ENCODE assay signal across 8 cellular contexts in genomic region chr3:4750306-4751056, GRCh38.
DNase-seq lines count a peak whose midpoint lies in the region; ATAC-seq and TF ChIP-seq lines count a peak whose summit lies in the region.

No MANE protein-coding gene starts in this region.

- H3K27ac ChIP-seq in Panc1 (ENCODE audit: low read length) (peak overlapping the region; percentile 29; the same call in 1 of the 2 replicates), dorsolateral prefrontal cortex (peak overlapping the region in 58 of 59 donors; percentile 51 to 97 (median 82)), muscle layer of duodenum (ENCODE audit: low read length) (peak overlapping the region; percentile 83), Karpas-422 (ENCODE audit: low read length) (no peak overlapping the region)

- H3K9me2 ChIP-seq in Karpas-422 (replicated peaks; ENCODE audit: insufficient read depth, low read length): no peaks in the 10 kb centered on the region

- CTCF ChIA-PET in Panc1 (lab: Charles Lee): no interaction called here

- H3K36me3 ChIP-seq in Panc1 (ENCODE audit: control insufficient read depth, insufficient read depth, low read length) (no peaks in the 10 kb centered on the region), muscle layer of duodenum (ENCODE audit: control insufficient read depth in 1 of 2, insufficient read depth in 2 of 2, low read length in 2 of 2) (peaks cover 3 to 4% of the 10 kb centered on the region in 2 donors), Karpas-422 (ENCODE audit: insufficient read depth, low read length) (no peaks in the 10 kb centered on the region)

- no peak overlapping the region for H3K4me3 ChIP-seq in AG09309 (ENCODE audit: control insufficient read depth, low read depth, low read length)
- no peak overlapping the region for H3K4me3 ChIP-seq in Panc1 (ENCODE audit: low read depth in 2 of 2, low read length in 2 of 2)
- H3K4me3 ChIP-seq in dorsolateral prefrontal cortex: peak overlapping the region in 1 of 59 donors; percentile 16
- H3K4me3 ChIP-seq in muscle layer of duodenum (ENCODE audit: low read depth in 1 of 2, low read length in 2 of 2): no peak overlapping the region
- no peak overlapping the region for H3K4me3 ChIP-seq in Karpas-422 (ENCODE audit: low read length)

- H3K9me3 ChIP-seq in Panc1 (ENCODE audit: control insufficient read depth, insufficient read depth, low read depth, low read length) (no peaks in the 10 kb centered on the region), muscle layer of duodenum (ENCODE audit: control insufficient read depth in 1 of 2, low read length in 2 of 2) (no peaks in the 10 kb centered on the region), Karpas-422 (ENCODE audit: low read length) (no peaks in the 10 kb centered on the region)

- POLR2A ChIA-PET in Panc1 (lab: Charles Lee): interaction anchor here (0.6 to 0.9 kb wide), 2 partner anchors 30 to 117 kb away, joined by 4 to 15 read pairs; no protein-coding TSS in a partner anchor

- intact Hi-C loops in Panc1 (cut with micrococcal nuclease; ENCODE audit: unreplicated experiment) (no loop called here), dorsolateral prefrontal cortex (cut with DNase I) (loop anchor here in 1 of 2 donors (1.0 kb wide), 1 partner anchor 49 kb away; no protein-coding TSS in a partner anchor)

- no peaks in the 10 kb centered on the region for H4K20me1 ChIP-seq in Karpas-422 (ENCODE audit: insufficient read depth, low read depth, low read length)

- BruUV-seq in Panc1 (replicated peaks; lab: Mats Ljungman, UMichigan): no TSS peak

- no peak overlapping the region for H3K9ac ChIP-seq in Karpas-422 (ENCODE audit: low read length)

- TF ChIP-seq CTCF in AG09309 (IDR thresholded peaks at IDR 0.05; ENCODE audit: control insufficient read depth, insufficient read depth, low read depth, low read length, missing control alignments): no peak
- no peak for TF ChIP-seq CTCF in Panc1 (IDR thresholded peaks at IDR 0.05)
- no peak for TF ChIP-seq CTCF in dorsolateral prefrontal cortex (IDR thresholded peaks at IDR 0.05 in 54 of 56, conservative IDR thresholded peaks at IDR 0.05 in 2 of 56; ENCODE audit: low read depth in 1 of 56, partially characterized antibody in 56 of 56)

- in situ Hi-C loops in Panc1 (cut with HindIII; ENCODE audit: low pct_unique_long_range_greater_than_20kb, low sequenced_read_pairs): no loop called here

- H3K4me1 ChIP-seq in Panc1 (ENCODE audit: control insufficient read depth, insufficient read depth, low read length) (peaks cover 5% of the 10 kb centered on the region; the same call in 1 of the 2 replicates), muscle layer of duodenum (ENCODE audit: control insufficient read depth in 1 of 2, insufficient read depth in 2 of 2, low read length in 2 of 2) (peaks cover 18 to 21% of the 10 kb centered on the region in 2 donors), Karpas-422 (ENCODE audit: low read length) (no peaks in the 10 kb centered on the region)

- H3K27me3 ChIP-seq in Panc1 (ENCODE audit: control insufficient read depth, insufficient read depth, low read length) (no peaks in the 10 kb centered on the region), dorsolateral prefrontal cortex (no peaks in the 10 kb centered on the region), muscle layer of duodenum (ENCODE audit: low read depth, low read length) (no peaks in the 10 kb centered on the region), Karpas-422 (ENCODE audit: low read length) (no peaks in the 10 kb centered on the region)

- ATAC-seq in Panc1 (no peak), HG02852 (IDR thresholded peaks at IDR 0.05; ENCODE audit: unreplicated experiment) (no peak), HG03159 (IDR thresholded peaks at IDR 0.05; ENCODE audit: unreplicated experiment) (no peak)

- DNase-seq in AG09309 (ENCODE audit: low read depth) (peak; percentile 75), Panc1 (ENCODE audit: low read depth, low spot score) (no peak), dorsolateral prefrontal cortex (peak in 9 of 10 donors; percentile 47 to 83 (median 73)), Karpas-422 (no peak), SIG-M5 (lab: John Stamatoyannopoulos, UW) (no peak)

- H3K79me2 ChIP-seq in Karpas-422 (ENCODE audit: low read length): no peaks in the 10 kb centered on the region

- H2AFZ ChIP-seq in Karpas-422 (ENCODE audit: low read length): no peak overlapping the region

- H3K4me2 ChIP-seq in Karpas-422 (ENCODE audit: low read depth, low read length, poor library complexity, severe bottlenecking): no peak overlapping the region

Comparison
In these comparisons a context has a peak if more than half of its experiments do, and no peak if none do; other contexts are left out.
1. DNase-seq: peak in AG09309 (single experiment) and dorsolateral prefrontal cortex (9 of 10); none in Panc1 (single experiment), Karpas-422 (single experiment) and SIG-M5 (single experiment).